ENCODE assay signal across 13 cellular contexts in genomic region chr10:13351340-13351915, GRCh38. TPM values are rescaled to one million over a fixed set of nuclear protein-coding genes. Genes with fewer than 3 reads are reported as not detected.
DNase-seq lines count a peak whose midpoint lies in the region; ATAC-seq, FAIRE-seq and TF ChIP-seq lines count a peak whose summit lies in the region.
"Had no signal": no experiment of that assay in that cellular context is flagged by ENCODE, and none has a peak within 500 bp of the region (broad histone marks: within the 10 kb centered on the region; RNA-seq: fewer than 3 reads in every experiment).

No MANE protein-coding gene starts in this region.

- H3K9ac ChIP-seq in GM12878 (ENCODE audit: control insufficient read depth, insufficient read depth, low read length): no peak overlapping the region

- H3K4me1 Mint-ChIP-seq in activated CD4-positive, alpha-beta T cell treated with anti-CD3 and anti-CD28 coated beads for 36 hours: peaks cover 35% of the 10 kb centered on the region

- POLR2A ChIA-PET in activated CD4-positive, alpha-beta T cell treated with anti-CD3 and anti-CD28 coated beads for 36 hours (lab: Charles Lee): interaction anchor here (0.6 kb wide), 1 partner anchor 594 kb away, joined by 3 read pairs; no protein-coding TSS in a partner anchor
- POLR2A ChIA-PET in GM12878 (lab: Charles Lee): interaction anchor here (0.5 kb wide), 1 partner anchor 141 kb away, joined by 4 read pairs; no protein-coding TSS in a partner anchor

- intact Hi-C loops in activated CD4-positive, alpha-beta T cell treated with anti-CD3 and anti-CD28 coated beads for 36 hours (cut with DNase I, micrococcal nuclease): no loop called here
- intact Hi-C loops in GM12878 (cut with micrococcal nuclease; ENCODE audit: unreplicated experiment) (no loop called here), posterior vena cava (cut with DNase I) (no loop called here)

- no peak overlapping the region for H3K27ac ChIP-seq in GM12878 (ENCODE audit: control insufficient read depth, insufficient read depth)
- H3K27ac ChIP-seq: HL-60, neutrophil had no signal

- no peak overlapping the region for H2AFZ ChIP-seq in GM12878 (ENCODE audit: control insufficient read depth, low read depth, low read length)

- in situ Hi-C loops in GM12878 (cut with MboI): no loop called here

- H3K79me2 ChIP-seq in GM12878 (ENCODE audit: control insufficient read depth, insufficient read depth, low read length): peaks cover 14% of the 10 kb centered on the region

- SMC1A ChIA-PET in GM12878 (lab: Charles Lee; ENCODE audit: uncharacterized antibody, unreplicated experiment): interaction anchor here (0.9 to 1.3 kb wide), 4 partner anchors 15 to 51 kb away, joined by 3 to 4 read pairs (median 3); partner anchors contain the start of gene PHYH

- H3K36me3 ChIP-seq in GM12878 (ENCODE audit: control insufficient read depth in 2 of 2, insufficient read depth in 2 of 2, low read length in 1 of 2): no peaks in the 10 kb centered on the region
- H3K36me3 ChIP-seq: neutrophil had no signal

- TF ChIP-seq POLR2A in GM12878 (IDR thresholded peaks at IDR 0.05; ENCODE audit: low read depth, low read length): no peak

- H3K9me3 ChIP-seq in GM12878 (replicated peaks; ENCODE audit: control insufficient read depth, insufficient read depth, low read length): no peaks in the 10 kb centered on the region
- H3K9me3 ChIP-seq: neutrophil had no signal

- ATAC-seq in activated CD4-positive, alpha-beta T cell treated with anti-CD3 and anti-CD28 coated beads for 36 hours: peak; percentile 22
- peak; percentile 24 for ATAC-seq in GM12878
- no peak for ATAC-seq in GM21576 (IDR thresholded peaks at IDR 0.05; ENCODE audit: unreplicated experiment)
- ATAC-seq in HG02970 (IDR thresholded peaks at IDR 0.05; ENCODE audit: low FRiP score, unreplicated experiment): no peak

- H4K20me1 ChIP-seq in GM12878 (ENCODE audit: control insufficient read depth, insufficient read depth): no peaks in the 10 kb centered on the region

- 73% methylated on average over 11 of the region's 11 CpGs for WGBS in GM12878 (ENCODE audit: insufficient coverage, insufficient replicate concordance, low lambda C conversion rate, missing lambda C conversion rate)

- no peaks in the 10 kb centered on the region for H3K27me3 ChIP-seq in GM12878 (replicated peaks in 1 of 2; ENCODE audit: control insufficient read depth in 2 of 2, insufficient read depth in 2 of 2, low read length in 1 of 2)

- TF ChIP-seq EP300 in GM12878 (IDR thresholded peaks at IDR 0.05; ENCODE audit: borderline replicate concordance in 1 of 2, control insufficient read depth in 1 of 2, low read depth in 2 of 2, low read length in 2 of 2): no peak

- CTCF ChIA-PET in activated CD4-positive, alpha-beta T cell treated with anti-CD3 and anti-CD28 coated beads for 36 hours (lab: Charles Lee): interaction anchor here (0.7 to 1.4 kb wide), 4 partner anchors 17 to 310 kb away, joined by 3 to 5 read pairs (median 4); no protein-coding TSS in a partner anchor
- CTCF ChIA-PET in GM12878 (lab: Yijun Ruan, JAX): interaction anchor here (1.3 to 1.5 kb wide), 3 partner anchors 49 to 190 kb away, joined by 3 to 5 read pairs (median 4); partner anchors contain the start of gene MCM10

- TF ChIP-seq CTCF in GM12878 (IDR thresholded peaks at IDR 0.05 in 2 of 3, conservative IDR thresholded peaks at IDR 0.05 in 1 of 3; ENCODE audit: control insufficient read depth in 2 of 3, extremely low read depth in 1 of 3, insufficient read depth in 1 of 3, low read depth in 3 of 3, low read length in 3 of 3): peak in 1 of 3 experiments; percentile 20; a peak in 2 of 6 replicates

- H3K9me3 Mint-ChIP-seq in activated CD4-positive, alpha-beta T cell treated with anti-CD3 and anti-CD28 coated beads for 36 hours (ENCODE audit: low read depth): no peaks in the 10 kb centered on the region

- DNase-seq in activated CD4-positive, alpha-beta T cell treated with anti-CD3 and anti-CD28 coated beads for 36 hours: peak; percentile 65
- no peak for DNase-seq in activated CD4-positive, alpha-beta T cell treated with anti-CD3 and anti-CD28 coated beads for 1 hour
- DNase-seq in T follicular helper cell (ENCODE audit: low read depth) (peak; percentile 18), GM12878 (ENCODE audit: low read depth, low spot score) (no peak), posterior vena cava (ENCODE audit: low spot score) (peak; percentile 32), SW480 (ENCODE audit: low spot score) (no peak)
- DNase-seq: GDM1, NCI-H1105 had no signal

- H3K4me3 ChIP-seq in GM12878: no peak overlapping the region

- RAD21 ChIA-PET in GM12878 (lab: Charles Lee; ENCODE audit: unreplicated experiment): interaction anchor here (1.3 to 3.3 kb wide), 3 partner anchors 9 to 51 kb away, joined by 3 to 13 read pairs (median 6); partner anchors contain the start of gene PHYH

- TF ChIP-seq RAD21 in GM12878 (IDR thresholded peaks at IDR 0.05; ENCODE audit: insufficient read depth, low read depth, low read length): no peak

- no peak overlapping the region for H3K4me3 Mint-ChIP-seq in activated CD4-positive, alpha-beta T cell treated with anti-CD3 and anti-CD28 coated beads for 36 hours

- H3K27ac Mint-ChIP-seq in activated CD4-positive, alpha-beta T cell treated with anti-CD3 and anti-CD28 coated beads for 36 hours: peak overlapping the region; percentile 76

- BruUV-seq in GM12878 (replicated peaks; lab: Mats Ljungman, UMichigan): no TSS peak

- H3K27me3 Mint-ChIP-seq in activated CD4-positive, alpha-beta T cell treated with anti-CD3 and anti-CD28 coated beads for 36 hours: peaks cover under 1% of the 10 kb centered on the region

- no peak for FAIRE-seq in GM12878 (lab: Jason Lieb, UNC)
- FAIRE-seq: GM19239 had no signal

- H3K4me1 ChIP-seq in GM12878 (ENCODE audit: control insufficient read depth, insufficient read depth, low read length): peaks cover 20% of the 10 kb centered on the region

- peak overlapping the region; percentile 21 for H3K4me2 ChIP-seq in GM12878 (ENCODE audit: control insufficient read depth, insufficient read depth)

- peaks cover 4% of the 10 kb centered on the region for H3K36me3 Mint-ChIP-seq in activated CD4-positive, alpha-beta T cell treated with anti-CD3 and anti-CD28 coated beads for 36 hours (ENCODE audit: low read depth)

TF ChIP-seq in GM12878, 131 proteins besides CTCF, POLR2A, EP300 and RAD21 (continues in another document):
- TF ChIP-seq GATAD2B (conservative IDR thresholded peaks at IDR 0.05; ENCODE audit: low read depth) (no peak), PKNOX1 (IDR thresholded peaks at IDR 0.05) (peak; percentile 38; the same call in 1 of the 2 replicates), IKZF2 (IDR thresholded peaks at IDR 0.05) (peak; percentile 17 to 22; a peak in 1 of 4 replicates)

RNA-seq across cellular contexts. Expression of gene SEPHS1, which starts 3.3 kb away (rescaled TPM):
- total RNA-seq in activated CD4-positive, alpha-beta T cell treated with anti-CD3 and anti-CD28 coated beads for 36 hours: 10 to 100 TPM; 74.5 to 74.7 TPM
- total RNA-seq in GM12878 (2013; cell fraction: nucleolus; rRNA removed): 16.8 and 18.2 TPM in 2 replicates
- total RNA-seq in GM12878 (2014; rRNA removed) (39.6 and 47.9 TPM in 2 replicates), GM12878 (2014; rRNA removed; fragmentation: Illumina TruSeq; extraction: Trizol) (49.5 and 50.5 TPM in 2 replicates), GM12878 (2021) (55.6 and 59.8 TPM in 2 replicates), posterior vena cava (10 to 100 TPM; 29.7 to 30.7 TPM)
- polyA plus RNA-seq in GM12878 (2011; ENCODE audit: low read depth): 10.0 TPM
- polyA plus RNA-seq in GM12878 (2011; rRNA removed) (66.8 and 76.4 TPM in 2 replicates), GM12878 (2014; fragmentation: Illumina TruSeq; extraction: Trizol) (85.4 and 93.4 TPM in 2 replicates), GM12878 (2014; fragmentation: Nextera tagmentation; extraction: Ambion mirVana) (10 to 100 TPM; 14.7 to 20.8 TPM), GM12878 (2014; rRNA removed) (51.7 and 60.8 TPM in 2 replicates), GM12878 (2016; fragmentation: Nextera tagmentation; extraction: Ambion mirVana) (10 to 100 TPM; 36.8 to 46.4 TPM)
- 42.0 and 46.6 TPM in 2 replicates for polyA plus RNA-seq in GM12878 (2011; cell fraction: cytosol; rRNA removed)
- polyA plus RNA-seq in GM12878 (2011; cell fraction: nucleus; rRNA removed): 24.2 and 26.5 TPM in 2 replicates
- 18.2 and 23.6 TPM in 2 replicates for polyA plus RNA-seq in GM12878 (2012)
- 54.3 and 71.2 TPM in 2 replicates for polyA minus RNA-seq in GM12878 (2011; rRNA and poly(A)+ RNA removed)
- polyA minus RNA-seq in GM12878 (2011; cell fraction: cytosol; rRNA and poly(A)+ RNA removed): 17.3 and 19.4 TPM in 2 replicates
- polyA minus RNA-seq in GM12878 (2011; cell fraction: nucleus; rRNA and poly(A)+ RNA removed): 7.1 and 12.3 TPM in 2 replicates

RNA-seq across cellular contexts. Expression of gene PHYH, which starts 51.6 kb away (rescaled TPM):
- 10 to 100 TPM; 11.7 to 12.8 TPM for total RNA-seq in activated CD4-positive, alpha-beta T cell treated with anti-CD3 and anti-CD28 coated beads for 36 hours
- total RNA-seq in GM12878 (2013; cell fraction: nucleolus; rRNA removed): 2.6 and 3.0 TPM in 2 replicates
- total RNA-seq in GM12878 (2014; rRNA removed) (4.5 and 4.7 TPM in 2 replicates), GM12878 (2014; rRNA removed; fragmentation: Illumina TruSeq; extraction: Trizol) (3.2 and 4.1 TPM in 2 replicates), GM12878 (2021) (4.6 and 4.8 TPM in 2 replicates), posterior vena cava (10 to 100 TPM; 26.7 to 35.1 TPM)
- polyA plus RNA-seq in GM12878 (2011; ENCODE audit: low read depth): 1.6 TPM
- polyA plus RNA-seq in GM12878 (2011; rRNA removed) (3.2 and 4.6 TPM in 2 replicates), GM12878 (2014; fragmentation: Illumina TruSeq; extraction: Trizol) (4.6 and 5.2 TPM in 2 replicates), GM12878 (2014; fragmentation: Nextera tagmentation; extraction: Ambion mirVana) (1 to 10 TPM; 5.8 to 8.4 TPM), GM12878 (2014; rRNA removed) (3.7 and 4.7 TPM in 2 replicates), GM12878 (2016; fragmentation: Nextera tagmentation; extraction: Ambion mirVana) (10 to 100 TPM in 1 of 2 experiments, 1 to 10 TPM in 1; 7.5 to 10.3 TPM)
- polyA plus RNA-seq in GM12878 (2011; cell fraction: cytosol; rRNA removed): 2.8 and 3.3 TPM in 2 replicates
- 1.7 and 2.5 TPM in 2 replicates for polyA plus RNA-seq in GM12878 (2011; cell fraction: nucleus; rRNA removed)
- polyA plus RNA-seq in GM12878 (2012): 3.7 and 5.3 TPM in 2 replicates
- polyA minus RNA-seq in GM12878 (2011; rRNA and poly(A)+ RNA removed): 1.5 and 1.9 TPM in 2 replicates
- polyA minus RNA-seq in GM12878 (2011; cell fraction: cytosol; rRNA and poly(A)+ RNA removed): 0.94 TPM in 1 of 2 replicates, not detected in the other
- polyA minus RNA-seq in GM12878 (2011; cell fraction: nucleus; rRNA and poly(A)+ RNA removed): 0.85 and 1.5 TPM in 2 replicates

Comparison
In these comparisons a context has a peak if more than half of its experiments do, and no peak if none do; other contexts are left out.
1. DNase-seq: peak in activated CD4-positive, alpha-beta T cell treated with anti-CD3 and anti-CD28 coated beads for 36 hours (single experiment), T follicular helper cell (single experiment) and posterior vena cava (single experiment); none in activated CD4-positive, alpha-beta T cell treated with anti-CD3 and anti-CD28 coated beads for 1 hour (single experiment), GM12878 (single experiment) and SW480 (single experiment).
2. ATAC-seq: peak in activated CD4-positive, alpha-beta T cell treated with anti-CD3 and anti-CD28 coated beads for 36 hours (single experiment) and GM12878 (single experiment); none in GM21576 (single experiment) and HG02970 (single experiment).